Comparison of ENCODE assay signal across 9 cellular contexts in genomic region chr10:14200645-14201534, GRCh38.
A peak's percentile ranks its signal among the peaks of the same experiment; 100 is the strongest.
DNase-seq lines count a peak whose midpoint lies in the region; ATAC-seq and TF ChIP-seq lines count a peak whose summit lies in the region.
"Had no signal": no experiment of that assay in that cellular context is flagged by ENCODE, and none has a peak within 500 bp of the region (broad histone marks: within the 10 kb centered on the region; RNA-seq: fewer than 3 reads in every experiment).

No MANE protein-coding gene starts in this region.

- no peak overlapping the region for H3K4me3 ChIP-seq in AG09309 (ENCODE audit: control insufficient read depth, low read depth, low read length)
- H3K4me3 ChIP-seq in GM06990 (replicated peaks; ENCODE audit: low read depth, low read length) = no peak overlapping the region
- no peak overlapping the region for H3K4me3 ChIP-seq in sigmoid colon

- TF ChIP-seq CTCF in AG09309 (IDR thresholded peaks at IDR 0.05; ENCODE audit: control insufficient read depth, insufficient read depth, low read depth, low read length, missing control alignments) (peak; percentile 34), GM06990 (IDR thresholded peaks at IDR 0.05; ENCODE audit: insufficient read depth, low read length, poor library complexity, severe bottlenecking) (peak; percentile 49), sigmoid colon (IDR thresholded peaks at IDR 0.05) (no peak)

- no peak for TF ChIP-seq POLR2A in sigmoid colon (IDR thresholded peaks at IDR 0.05)

- H3K36me3 ChIP-seq in GM06990 (ENCODE audit: control insufficient read depth, insufficient read depth, low read length) (no peaks in the 10 kb centered on the region), sigmoid colon (no peaks in the 10 kb centered on the region)

- WGBS in sigmoid colon, 2 donors = 33 to 51% methylated on average over 16 of the region's 16 CpGs

- TF ChIP-seq EP300 in sigmoid colon (IDR thresholded peaks at IDR 0.05) = no peak

- no peaks in the 10 kb centered on the region; the same call in none of the 2 replicates for H3K27me3 ChIP-seq in GM06990 (replicated peaks; ENCODE audit: control insufficient read depth, insufficient read depth, low read length)
- H3K27me3 ChIP-seq in sigmoid colon = peaks cover 0 to 6% (median 4%) of the 10 kb centered on the region in 3 donors

- DNase-seq in AG09309 (ENCODE audit: low read depth) (no peak), GM06990 (ENCODE audit: extremely low read depth, insufficient read length) (no peak), SK-MEL-5 (ENCODE audit: low read depth, low spot score) (peak; percentile 33), iPS DF 19.7 (ENCODE audit: low read depth, low spot score) (peak; percentile 20), foreskin melanocyte (no peak), sigmoid colon (no peak)
- DNase-seq in stimulated activated naive CD4-positive, alpha-beta T cell treated with Interleukin-2 at 50 U/mL for 16 hours (lab: John Stamatoyannopoulos, UW) = no peak
- DNase-seq: stimulated activated naive CD4-positive, alpha-beta T cell had no signal

- H3K9me3 ChIP-seq in sigmoid colon = no peaks in the 10 kb centered on the region

- intact Hi-C loops in sigmoid colon (cut with DNase I) = no loop called here

- in situ Hi-C loops in SK-MEL-5 (cut with HindIII; ENCODE audit: low pct_unique_long_range_greater_than_20kb, low sequenced_read_pairs) = no loop called here

- no peak for ATAC-seq in GM18867 (IDR thresholded peaks at IDR 0.05; ENCODE audit: unreplicated experiment)

- H3K4me1 ChIP-seq in sigmoid colon = no peaks in the 10 kb centered on the region

- H3K27ac ChIP-seq in sigmoid colon = no peak overlapping the region

Comparison
In these comparisons a context has a peak if more than half of its experiments do, and no peak if none do; other contexts are left out.
1. DNase-seq: peak in SK-MEL-5 (single experiment) and iPS DF 19.7 (single experiment); none in AG09309 (single experiment), GM06990 (single experiment), stimulated activated naive CD4-positive, alpha-beta T cell treated with Interleukin-2 at 50 U/mL for 16 hours (single experiment), foreskin melanocyte (single experiment) and sigmoid colon (single experiment).
2. CTCF ChIP-seq: peak in AG09309 (single experiment) and GM06990 (single experiment); none in sigmoid colon (0 of 4).